9 cellular contexts compared by ENCODE assay signal in the genomic region with DNA sequence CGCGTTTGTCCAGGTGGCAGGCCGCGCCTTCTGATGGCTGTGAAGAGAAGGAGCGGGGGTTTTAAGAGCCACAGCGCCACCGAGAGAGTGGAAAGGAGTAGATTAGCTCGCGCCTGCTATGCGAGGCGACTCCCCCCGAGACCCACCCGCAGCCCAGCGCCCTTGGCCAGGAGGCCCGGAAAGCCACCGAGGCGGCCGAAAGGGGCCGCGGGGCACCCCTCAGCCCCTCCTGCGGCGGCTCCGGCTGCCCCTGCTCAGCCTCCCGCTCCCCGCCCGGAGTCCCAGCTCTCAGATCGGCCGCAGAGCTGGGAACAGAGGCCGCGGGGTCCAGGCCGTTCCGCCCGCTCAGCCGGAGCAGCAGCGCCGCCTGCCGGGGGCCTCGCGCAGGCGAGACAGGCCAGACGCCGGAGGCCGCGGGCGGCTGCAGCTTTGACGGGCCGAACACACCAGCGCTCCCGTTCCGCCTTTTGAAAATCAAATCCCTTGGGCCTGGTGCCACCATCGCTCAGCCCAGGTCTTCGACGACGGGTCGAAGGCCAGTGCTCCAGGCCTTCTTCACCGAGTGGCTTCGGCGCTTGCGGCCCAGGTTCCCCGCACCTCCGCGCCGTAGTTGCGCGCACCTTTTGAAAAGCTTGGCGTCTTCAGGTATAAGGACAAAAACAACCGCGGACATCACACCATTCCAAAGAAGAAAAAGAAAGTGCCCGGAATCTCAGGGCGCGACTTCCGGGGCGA. TPM values are rescaled to one million over a fixed set of nuclear protein-coding genes. Genes with fewer than 3 reads are reported as not detected.
DNase-seq lines count a peak whose midpoint lies in the region; ATAC-seq lines count a peak whose summit lies in the region.
"Had no signal": no experiment of that assay in that cellular context is flagged by ENCODE, and none has a peak within 500 bp of the region (broad histone marks: within the 10 kb centered on the region; RNA-seq: fewer than 3 reads in every experiment).

No MANE protein-coding gene starts in this region.

- WGBS in right cardiac atrium = 3% methylated on average over 73 of the region's 73 CpGs

- peaks cover 2% of the 10 kb centered on the region for H3K36me3 Mint-ChIP-seq in IgD-negative memory B cell

- peak overlapping the region; percentile 59 to 95 (median 89) for H3K27ac Mint-ChIP-seq in IgD-negative memory B cell

- peak overlapping the region; percentile 26 for H3K4me3 ChIP-seq in SJSA1
- peak overlapping the region; percentile 52 for H3K4me3 ChIP-seq in right cardiac atrium (ENCODE audit: low read length)
- peak overlapping the region; percentile 61 for H3K4me3 ChIP-seq in rectal smooth muscle tissue (ENCODE audit: low read length)

- H3K27ac ChIP-seq in SJSA1 (no peak overlapping the region), right cardiac atrium (ENCODE audit: low read length) (no peak overlapping the region), rectal smooth muscle tissue (ENCODE audit: low read depth, low read length) (no peak overlapping the region)
- H3K27ac ChIP-seq: epithelial cell of prostate had no signal

- ATAC-seq in GM21423 (IDR thresholded peaks at IDR 0.05; ENCODE audit: unreplicated experiment) = peak; percentile 90
- peak; percentile 97 to 98 for ATAC-seq in right cardiac atrium

- H3K9me3 Mint-ChIP-seq in IgD-negative memory B cell = peaks cover 0 to 8% (median 7%) of the 10 kb centered on the region in 3 donors

- peaks cover 43% of the 10 kb centered on the region for H3K27me3 ChIP-seq in SJSA1 (replicated peaks)
- H3K27me3 ChIP-seq in right cardiac atrium (ENCODE audit: control insufficient read depth, insufficient read depth) = no peaks in the 10 kb centered on the region
- H3K27me3 ChIP-seq in rectal smooth muscle tissue (ENCODE audit: control insufficient read depth, insufficient read depth, low read length) = peaks cover 6% of the 10 kb centered on the region

- H3K4me1 Mint-ChIP-seq in IgD-negative memory B cell = peaks cover 6 to 10% (median 9%) of the 10 kb centered on the region in 3 donors

- intact Hi-C loops in right cardiac atrium (cut with DNase I) = no loop called here

- no peaks in the 10 kb centered on the region; the same call in 1 of the 2 replicates for H3K9me3 ChIP-seq in SJSA1 (replicated peaks)
- no peaks in the 10 kb centered on the region for H3K9me3 ChIP-seq in right cardiac atrium (ENCODE audit: control insufficient read depth, low read length)

- no peaks in the 10 kb centered on the region for H3K36me3 ChIP-seq in SJSA1
- H3K36me3 ChIP-seq in rectal smooth muscle tissue (ENCODE audit: control insufficient read depth, insufficient read depth, low read length) = no peaks in the 10 kb centered on the region

- DNase-seq in DMS53 (lab: John Stamatoyannopoulos, UW) (peak; percentile 92), SJSA1 (ENCODE audit: low read depth in 1 of 2, low spot score in 2 of 2) (peak in 1 of 2 experiments; percentile 42), right cardiac atrium (peak; percentile 70 to 90 (median 88)), occipital lobe (lab: John Stamatoyannopoulos, UW) (no peak)
- DNase-seq in activated naive CD8-positive, alpha-beta T cell treated with anti-CD3 and anti-CD28 coated beads, Interleukin-2, amount 50 U/mL, for 16 hours (ENCODE audit: low read depth, low spot score) = peak; percentile 37

- peak overlapping the region; percentile 30 for H3K9ac ChIP-seq in rectal smooth muscle tissue (ENCODE audit: low read length)

- H3K4me3 Mint-ChIP-seq in IgD-negative memory B cell = peak overlapping the region; percentile 72 to 91 (median 80)

- H3K4me1 ChIP-seq in SJSA1 (replicated peaks) (peaks cover 11% of the 10 kb centered on the region), right cardiac atrium (ENCODE audit: control insufficient read depth, insufficient read depth, low read length) (no peaks in the 10 kb centered on the region), rectal smooth muscle tissue (ENCODE audit: control insufficient read depth, insufficient read depth, low read length) (no peaks in the 10 kb centered on the region)

- H3K27me3 Mint-ChIP-seq in IgD-negative memory B cell = peaks cover 50% of the 10 kb centered on the region

RNA-seq across cellular contexts. Expression of gene CDX2, which starts 15.3 kb away (rescaled TPM):
- polyA plus RNA-seq in IgD-negative memory B cell = not detected
- not detected in 2 replicates for total RNA-seq in SJSA1 (2014; rRNA removed; shearing (Covaris generic))
- not detected for total RNA-seq in right cardiac atrium
- polyA plus RNA-seq in right cardiac atrium = not detected
- total RNA-seq in occipital lobe = not detected

RNA-seq across cellular contexts. Expression of gene PDX1, which starts 34.0 kb away (rescaled TPM):
- polyA plus RNA-seq in IgD-negative memory B cell (not detected), right cardiac atrium (not detected)
- not detected in 2 replicates for total RNA-seq in SJSA1 (2014; rRNA removed; shearing (Covaris generic))
- total RNA-seq in right cardiac atrium (not detected), occipital lobe (not detected)

RNA-seq across cellular contexts. Expression of gene URAD, which starts 34.7 kb away (rescaled TPM):
- polyA plus RNA-seq in IgD-negative memory B cell = not detected
- not detected in 2 replicates for total RNA-seq in SJSA1 (2014; rRNA removed; shearing (Covaris generic))
- not detected for total RNA-seq in right cardiac atrium
- not detected for polyA plus RNA-seq in right cardiac atrium
- total RNA-seq in occipital lobe = not detected
